19 cellular contexts compared by ENCODE assay signal in the genomic region with DNA sequence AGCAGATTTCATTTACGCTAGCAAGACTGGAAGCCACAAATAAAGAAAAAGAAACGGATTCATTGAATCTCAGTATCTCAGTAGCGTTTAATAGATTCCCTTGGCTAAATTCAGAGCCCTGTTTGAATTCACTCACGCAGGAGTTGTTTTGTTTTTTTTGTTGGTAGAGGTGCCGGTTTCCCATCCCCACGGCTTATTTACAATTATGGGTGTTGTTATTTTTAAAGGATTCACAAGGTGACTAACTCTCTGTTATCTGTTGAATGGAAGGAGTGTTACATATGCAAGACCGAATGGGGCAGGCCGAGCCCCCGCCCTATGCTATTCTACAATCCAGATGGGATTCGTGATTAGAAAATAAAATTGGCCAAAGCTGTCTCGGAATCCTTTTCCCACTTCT.
DNase-seq lines count a peak whose midpoint lies in the region; ATAC-seq and TF ChIP-seq lines count a peak whose summit lies in the region.
"Had no signal": no experiment of that assay in that cellular context is flagged by ENCODE, and none has a peak within 500 bp of the region (broad histone marks: within the 10 kb centered on the region; RNA-seq: fewer than 3 reads in every experiment).

No MANE protein-coding gene starts in this region.

- H3K9me3 ChIP-seq in ES-I3 (ENCODE audit: control insufficient read depth, insufficient read depth, low read length) (no peaks in the 10 kb centered on the region), iPS-15b (ENCODE audit: control insufficient read depth, insufficient read depth, low read length) (no peaks in the 10 kb centered on the region)
- H3K9me3 ChIP-seq: breast epithelium, heart right ventricle, psoas muscle, transverse colon had no signal

- peak overlapping the region; percentile 53 for H3K4me3 ChIP-seq in iPS-15b (ENCODE audit: low read depth, low read length)
- H3K4me3 ChIP-seq: BLaER1 treated with 17β-estradiol and CSF1 and Interleukin-3, amounts not matched to agents 10 nM and 100 nM; breast epithelium; heart right ventricle; PC-9; psoas muscle; transverse colon had no signal

- ATAC-seq in HG02571 (IDR thresholded peaks at IDR 0.05; ENCODE audit: unreplicated experiment) (no peak), GM18505 (IDR thresholded peaks at IDR 0.05; ENCODE audit: unreplicated experiment) (no peak)
- ATAC-seq: heart right ventricle, psoas muscle had no signal

- H3K9ac ChIP-seq in ES-I3 (ENCODE audit: low read depth, low read length) = peak overlapping the region; percentile 53; the same call in 1 of the 2 replicates
- H3K9ac ChIP-seq in iPS-15b (ENCODE audit: low read depth, low read length) = no peak overlapping the region
- H3K9ac ChIP-seq: BLaER1 treated with 17β-estradiol and CSF1 and Interleukin-3, amounts not matched to agents 10 nM and 100 nM; KMS-11 had no signal

- TF ChIP-seq POLR2A in GM18505 (IDR thresholded peaks at IDR 0.05; ENCODE audit: borderline replicate concordance, extremely low read depth, insufficient read depth, insufficient read length) = no peak

- H3K27me3 ChIP-seq in iPS-15b (ENCODE audit: control insufficient read depth, insufficient read depth, low read length) = peaks cover 77% of the 10 kb centered on the region

- peak; percentile 57 for DNase-seq in DMS79 treated with DMSO at 0.1 percent for 48 hours (lab: John Stamatoyannopoulos, UW)
- DNase-seq in DMS79 (lab: John Stamatoyannopoulos, UW) = no peak
- DNase-seq in NCI-H748 (lab: John Stamatoyannopoulos, UW; ENCODE audit: unreplicated experiment) = peak; percentile 71
- no peak for DNase-seq in NCI-H2196 (lab: John Stamatoyannopoulos, UW; ENCODE audit: unreplicated experiment)
- DNase-seq: activated CD4-positive, CD25-positive, alpha-beta regulatory T cell treated with anti-CD3 and anti-CD28 coated beads, Interleukin-2, amount 50 U/mL, for 72 hours; heart right ventricle; naive B cell; PC-9; psoas muscle; stimulated activated CD4-positive, alpha-beta T cell treated with anti-CD3 and anti-CD28 coated beads, Interleukin-12 subunit alpha, Interleukin-12 subunit beta, amount 100 ng/mL, for 4 hours; stimulated activated naive CD4-positive, alpha-beta T cell; transverse colon had no signal

- H3K4me1 ChIP-seq in ES-I3 (ENCODE audit: insufficient read depth, low read length) (peaks cover 18% of the 10 kb centered on the region; the same call in 1 of the 2 replicates), iPS-15b (ENCODE audit: control insufficient read depth, insufficient read depth, low read length) (peaks cover 18% of the 10 kb centered on the region)

- H3K36me3 ChIP-seq in ES-I3 (ENCODE audit: insufficient read depth, low read length) = no peaks in the 10 kb centered on the region
- H3K36me3 ChIP-seq in iPS-15b (ENCODE audit: control insufficient read depth, insufficient read depth, low read length) = no peaks in the 10 kb centered on the region
- H3K36me3 ChIP-seq: BLaER1 treated with 17β-estradiol and CSF1 and Interleukin-3, amounts not matched to agents 10 nM and 100 nM; breast epithelium; heart right ventricle; transverse colon had no signal

Comparison
In these comparisons a context has a peak if more than half of its experiments do, and no peak if none do; other contexts are left out.
1. DNase-seq: peak in DMS79 treated with DMSO at 0.1 percent for 48 hours (single experiment) and NCI-H748 (single experiment); none in DMS79 (single experiment) and NCI-H2196 (single experiment).